9 cellular contexts compared by ENCODE assay signal in genomic region chr7:1503390-1503789, GRCh38. TPM values are rescaled to one million over a fixed set of nuclear protein-coding genes. Genes with fewer than 3 reads are reported as not detected.
A peak's percentile ranks its signal among the peaks of the same experiment; 100 is the strongest.
DNase-seq lines count a peak whose midpoint lies in the region; ATAC-seq and TF ChIP-seq lines count a peak whose summit lies in the region.
"Had no signal": no experiment of that assay in that cellular context is flagged by ENCODE, and none has a peak within 500 bp of the region (broad histone marks: within the 10 kb centered on the region; RNA-seq: fewer than 3 reads in every experiment).

No MANE protein-coding gene starts in this region.

- peak overlapping the region; percentile 91 for H3K27ac Mint-ChIP-seq in central memory CD8-positive, alpha-beta T cell (ENCODE audit: low read depth)

- WGBS in IMR-90 (ENCODE audit: extremely low coverage in 2 of 2, insufficient read length in 1 of 2), 2 experiments = 19% methylated on average over 7 of the region's 24 CpGs; no CpG with 5 or more reads in 1 of the 2 experiments

- no peak overlapping the region for H3K18ac ChIP-seq in IMR-90 (ENCODE audit: low read depth, low read length)

- dilution Hi-C loops in IMR-90 (cut with HindIII; ENCODE audit: low sequenced_read_pairs, unreplicated experiment) = no loop called here

- no peak overlapping the region; the same call in 1 of the 2 replicates for H3K14ac ChIP-seq in IMR-90 (replicated peaks; ENCODE audit: low read depth, low read length)

- peak overlapping the region; percentile 2; the same call in 1 of the 2 replicates for H3K4ac ChIP-seq in IMR-90 (ENCODE audit: low read depth, low read length)

- H3K9me1 ChIP-seq in IMR-90 (ENCODE audit: insufficient read depth, low read length) = 0 out of 2 replicates have a peak, but pooled peaks cover 3% of the 10 kb centered on the region

- POLR2A ChIA-PET in A673 (lab: Charles Lee; ENCODE audit: low non-redundant PET) (no interaction called here), IMR-90 (lab: Charles Lee; ENCODE audit: unreplicated experiment) (no interaction called here)

- H2BK20ac ChIP-seq in IMR-90 (ENCODE audit: low read depth, low read length) = no peak overlapping the region

- peak overlapping the region; percentile 95 for H3K4me2 ChIP-seq in IMR-90 (ENCODE audit: low read depth, low read length)

- no peak overlapping the region for H2BK15ac ChIP-seq in IMR-90 (ENCODE audit: low read depth, low read length)

- H3K27me3 ChIP-seq in A673 (replicated peaks; ENCODE audit: insufficient read depth, low read depth, low read length, poor library complexity) (no peaks in the 10 kb centered on the region), IMR-90 (ENCODE audit: control insufficient read depth, insufficient read depth, low read length) (no peaks in the 10 kb centered on the region), mucosa of stomach (ENCODE audit: control insufficient read depth, insufficient read depth, low read length) (no peaks in the 10 kb centered on the region)

- H3K4me1 ChIP-seq in A673 (ENCODE audit: insufficient read depth, low read length, poor library complexity, severe bottlenecking) (peaks cover 5% of the 10 kb centered on the region), IMR-90 (ENCODE audit: control insufficient read depth, insufficient read depth, low read length) (peaks cover 5% of the 10 kb centered on the region), mucosa of stomach (ENCODE audit: control insufficient read depth, insufficient read depth, low read length) (peaks cover 13% of the 10 kb centered on the region)

- no peak overlapping the region for H3K56ac ChIP-seq in IMR-90 (ENCODE audit: extremely low read depth, insufficient read depth, low read length)

- no peak overlapping the region for H2BK120ac ChIP-seq in IMR-90 (ENCODE audit: low read depth, low read length)

- H4K20me1 ChIP-seq in IMR-90 (ENCODE audit: insufficient read depth, low read length) = peaks cover 18% of the 10 kb centered on the region

- DNase-seq in A673 (ENCODE audit: low spot score) = no peak
- DNase-seq in IMR-90 = no peak
- no peak for DNase-seq in central memory CD8-positive, alpha-beta T cell (ENCODE audit: low spot score in 2 of 2)
- no peak for DNase-seq in GDM1 (lab: John Stamatoyannopoulos, UW)
- no peak for DNase-seq in activated CD8-positive, alpha-beta memory T cell treated with anti-CD3 and anti-CD28 coated beads, Interleukin-2, amount 50 U/mL, for 48 hours
- no peak for DNase-seq in T1000 (lab: John Stamatoyannopoulos, UW)
- DNase-seq: NCI-H82 had no signal

- H3K9me3 Mint-ChIP-seq in central memory CD8-positive, alpha-beta T cell = no peaks in the 10 kb centered on the region

- H3K9me3 ChIP-seq in A673 (ENCODE audit: low read depth, low read length, poor library complexity, severe bottlenecking) (no peaks in the 10 kb centered on the region), IMR-90 (ENCODE audit: control insufficient read depth, insufficient read depth, low read length) (no peaks in the 10 kb centered on the region), mucosa of stomach (ENCODE audit: control insufficient read depth, low read length) (no peaks in the 10 kb centered on the region)

- H3K36me3 ChIP-seq in A673 (ENCODE audit: insufficient read depth, low read length, poor library complexity, severe bottlenecking) (peaks cover 20% of the 10 kb centered on the region), IMR-90 (ENCODE audit: control insufficient read depth, insufficient read depth, low read length) (peaks cover 34% of the 10 kb centered on the region), mucosa of stomach (ENCODE audit: control insufficient read depth, insufficient read depth, low read length) (peaks cover 6% of the 10 kb centered on the region)

- no peak overlapping the region for H4K91ac ChIP-seq in IMR-90 (ENCODE audit: insufficient read depth, low read depth, low read length)

- no peak overlapping the region for H2BK5ac ChIP-seq in IMR-90 (ENCODE audit: low read depth, low read length, poor library complexity, severe bottlenecking)

- intact Hi-C loops in A673 (cut with micrococcal nuclease; ENCODE audit: unreplicated experiment) = no loop called here
- intact Hi-C loops in IMR-90 (cut with micrococcal nuclease) = loop anchor here (5.0 kb wide), 1 partner anchor 34 kb away; no protein-coding TSS in a partner anchor

- H4K5ac ChIP-seq in IMR-90 (ENCODE audit: low read depth, low read length) = no peak overlapping the region

- peak overlapping the region; percentile 49 for H3K9ac ChIP-seq in IMR-90 (ENCODE audit: low read depth, low read length)
- H3K9ac ChIP-seq in mucosa of stomach (ENCODE audit: low read length) = peak overlapping the region; percentile 76

- no peak for TF ChIP-seq POLR2A in IMR-90 (IDR thresholded peaks at IDR 0.05; ENCODE audit: low read depth, low read length)

- no peak overlapping the region for H3K23ac ChIP-seq in IMR-90 (ENCODE audit: low read depth, low read length)

- H2AK9ac ChIP-seq in IMR-90 (replicated peaks; ENCODE audit: low read depth, low read length, poor library complexity) = peak overlapping the region; percentile 38

- peaks cover 38% of the 10 kb centered on the region for H3K4me1 Mint-ChIP-seq in central memory CD8-positive, alpha-beta T cell

- H2AK5ac ChIP-seq in IMR-90 (ENCODE audit: low read depth, low read length) = no peak overlapping the region

- ATAC-seq in IMR-90 (ENCODE audit: low read depth) (no peak), HG02798 (IDR thresholded peaks at IDR 0.05; ENCODE audit: poor library complexity, unreplicated experiment) (no peak)
- ATAC-seq in central memory CD8-positive, alpha-beta T cell (replicated peaks; ENCODE audit: extremely low read depth, poor library complexity, severe bottlenecking) = no peak

- peaks cover 18% of the 10 kb centered on the region for H3K36me3 Mint-ChIP-seq in central memory CD8-positive, alpha-beta T cell (ENCODE audit: insufficient read depth)

- no peak for TF ChIP-seq RAD21 in IMR-90 (IDR thresholded peaks at IDR 0.05; ENCODE audit: low read length)

- in situ Hi-C loops in IMR-90 (cut with MboI; ENCODE audit: low sequenced_read_pairs) = no loop called here

- peaks cover 15% of the 10 kb centered on the region for H3K27me3 Mint-ChIP-seq in central memory CD8-positive, alpha-beta T cell

- TF ChIP-seq CTCF in A673 (conservative IDR thresholded peaks at IDR 0.05; ENCODE audit: low read depth, low read length) = no peak
- no peak for TF ChIP-seq CTCF in IMR-90 (conservative IDR thresholded peaks at IDR 0.05; ENCODE audit: low read depth, low read length)

- peaks cover 16 to 45% of the 10 kb centered on the region in 2 experiments for H3K79me1 ChIP-seq in IMR-90 (ENCODE audit: low read depth in 1 of 2, low read length in 2 of 2)

- peak overlapping the region; percentile 88 for H3K4me3 Mint-ChIP-seq in central memory CD8-positive, alpha-beta T cell

- H2AFZ ChIP-seq in IMR-90 (replicated peaks; ENCODE audit: low read length, poor library complexity) = peak overlapping the region; percentile 63

- BruUV-seq in A673 (replicated peaks; lab: Mats Ljungman, UMichigan) = no TSS peak
- no TSS peak for BruUV-seq in IMR-90 (replicated peaks; lab: Mats Ljungman, UMichigan)

- H3K4me3 ChIP-seq in A673 (ENCODE audit: low read depth, low read length, poor library complexity, severe bottlenecking) = peak overlapping the region; percentile 100
- peak overlapping the region; percentile 98 for H3K4me3 ChIP-seq in IMR-90 (ENCODE audit: insufficient read depth, low read depth, low read length)
- peak overlapping the region; percentile 66 for H3K4me3 ChIP-seq in mucosa of stomach (ENCODE audit: low read length)

- H3K27ac ChIP-seq in A673 (ENCODE audit: low read depth, low read length, poor library complexity, severe bottlenecking) = peak overlapping the region; percentile 84
- peak overlapping the region; percentile 25; the same call in 1 of the 2 replicates for H3K27ac ChIP-seq in IMR-90 (ENCODE audit: insufficient read depth, low read length)

- CTCF ChIA-PET in A673 (lab: Charles Lee) (no interaction called here), IMR-90 (lab: Yijun Ruan, JAX) (no interaction called here)

- H4K8ac ChIP-seq in IMR-90 (ENCODE audit: low read depth in 2 of 2, low read length in 2 of 2) = peak overlapping the region in 1 of 2 experiments; percentile 10; a peak in 1 of 4 replicates

TF ChIP-seq in IMR-90, 13 proteins besides CTCF, POLR2A, EP300 and RAD21 (continues in another document):
- TF ChIP-seq CEBPB (IDR thresholded peaks at IDR 0.05; ENCODE audit: low read depth, low read length) = no peak
- no peak for TF ChIP-seq ELK1 (IDR thresholded peaks at IDR 0.05; ENCODE audit: borderline replicate concordance, low read depth, low read length)
- no peak for TF ChIP-seq FOS (IDR thresholded peaks at IDR 0.05; ENCODE audit: low read depth, low read length)

RNA-seq across cellular contexts. Expression of gene INTS1, which starts 0.8 kb away (rescaled TPM):
- 129 and 141 TPM in 2 replicates for total RNA-seq in A673 (2021)
- total RNA-seq in IMR-90 (2012; rRNA removed) = 9.3 and 10.0 TPM in 2 replicates
- 40.1 and 47.1 TPM in 2 replicates for polyA plus RNA-seq in IMR-90 (2012; rRNA removed)
- 32.2 and 35.8 TPM in 2 replicates for polyA plus RNA-seq in IMR-90 (2012; cell fraction: cytosol; rRNA removed)
- 80.3 and 296 TPM in 2 replicates for polyA plus RNA-seq in IMR-90 (2012; cell fraction: nucleus; rRNA removed; ENCODE audit: low replicate concordance)

RNA-seq across cellular contexts. Expression of gene MAFK, which starts 27.1 kb away (rescaled TPM):
- 14.6 and 16.7 TPM in 2 replicates for total RNA-seq in A673 (2021)
- total RNA-seq in IMR-90 (2012; rRNA removed) = 16.4 and 19.2 TPM in 2 replicates
- 27.1 and 27.9 TPM in 2 replicates for polyA plus RNA-seq in IMR-90 (2012; rRNA removed)
- 9.3 and 16.3 TPM in 2 replicates for polyA plus RNA-seq in IMR-90 (2012; cell fraction: cytosol; rRNA removed)
- polyA plus RNA-seq in IMR-90 (2012; cell fraction: nucleus; rRNA removed; ENCODE audit: low replicate concordance) = 216 and 262 TPM in 2 replicates

RNA-seq across cellular contexts. Expression of gene MICALL2, which starts 44.1 kb away (rescaled TPM):
- total RNA-seq in A673 (2021) = 10.1 and 11.8 TPM in 2 replicates
- total RNA-seq in IMR-90 (2012; rRNA removed) = 6.1 and 6.6 TPM in 2 replicates
- polyA plus RNA-seq in IMR-90 (2012; rRNA removed) = 34.1 and 37.2 TPM in 2 replicates
- polyA plus RNA-seq in IMR-90 (2012; cell fraction: cytosol; rRNA removed) = 14.3 and 22.8 TPM in 2 replicates
- polyA plus RNA-seq in IMR-90 (2012; cell fraction: nucleus; rRNA removed; ENCODE audit: low replicate concordance) = 294 and 597 TPM in 2 replicates

RNA-seq across cellular contexts. Expression of gene TMEM184A, which starts 52.6 kb away (rescaled TPM):
- total RNA-seq in A673 (2021) = not detected in 2 replicates
- 0.28 and 0.36 TPM in 2 replicates for total RNA-seq in IMR-90 (2012; rRNA removed)
- 1.9 TPM in 2 replicates for polyA plus RNA-seq in IMR-90 (2012; rRNA removed)
- 0.74 and 1.2 TPM in 2 replicates for polyA plus RNA-seq in IMR-90 (2012; cell fraction: cytosol; rRNA removed)
- 4.1 and 11.5 TPM in 2 replicates for polyA plus RNA-seq in IMR-90 (2012; cell fraction: nucleus; rRNA removed; ENCODE audit: low replicate concordance)

Comparison
In these comparisons a context has a peak if more than half of its experiments do, and no peak if none do; other contexts are left out.
1. RNA of gene INTS1, which starts 0.8 kb away (total RNA-seq): 129 to 141 TPM in A673; 9.3 to 10.0 TPM in IMR-90; every median in the first group is over 10 times any median in the second.
2. Peak in every context shown above with its lines, with median percentiles within 50 percentile points of each other: H3K4me3 ChIP-seq.